In the genomic region with DNA sequence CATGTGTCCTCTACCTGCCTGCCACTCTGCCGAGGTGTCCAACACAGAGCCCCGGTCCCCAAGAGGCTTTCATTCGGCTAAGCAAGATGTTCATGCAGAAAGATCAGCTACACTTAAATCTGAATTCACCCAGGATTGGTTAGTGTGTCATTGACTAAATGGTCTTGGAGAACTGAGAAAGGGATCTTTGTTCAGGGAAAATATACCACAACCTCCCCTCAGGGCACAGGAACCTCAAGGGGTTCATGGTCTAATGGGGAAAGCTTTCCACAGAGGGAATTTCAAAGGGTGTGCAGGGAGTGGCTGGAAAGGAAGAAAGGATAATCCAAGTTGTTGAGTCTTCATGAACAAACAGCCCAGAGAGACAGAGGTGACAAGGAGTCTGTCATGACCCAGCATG, we compare ENCODE assay signal across 32 cellular contexts.
"Had no signal": no experiment of that assay in that cellular context is flagged by ENCODE, and none has a peak within 500 bp of the region (broad histone marks: within the 10 kb centered on the region; RNA-seq: fewer than 3 reads in every experiment).

No MANE protein-coding gene starts in this region.

- H3K27me3 ChIP-seq: ascending aorta, colonic mucosa had no signal

- FAIRE-seq: endometrium, endothelial cell of umbilical vein had no signal

- ATAC-seq: activated CD4-positive, alpha-beta T cell treated with anti-CD3 and anti-CD28 coated beads for 36 hours; activated naive CD4-positive, alpha-beta T cell treated with anti-CD3 and anti-CD28 coated beads, Interleukin-2, amount 50 U/mL, for 72 hours; activated T-cell treated with anti-CD3 and anti-CD28 coated beads, Interleukin-2, amount 50 U/mL, for 72 hours; esophagus mucosa; gastrocnemius medialis; heart left ventricle; T-cell had no signal

- H3K4me3 ChIP-seq: ascending aorta, breast epithelium, cardiac muscle cell, colonic mucosa, gastrocnemius medialis, heart left ventricle had no signal

- H3K36me3 ChIP-seq: ascending aorta, breast epithelium, cardiac muscle cell, colonic mucosa, gastrocnemius medialis, heart left ventricle, WERI-Rb-1 had no signal

- DNase-seq: activated B cell treated with CpG ODN at 0.5 μM for 24 hours; activated CD4-positive, alpha-beta memory T cell treated with anti-CD3 and anti-CD28 coated beads, Interleukin-2, amount 10 ng/mL, durations not matched to agents 7 days and 5 days; activated CD4-positive, alpha-beta T cell treated with anti-CD3 and anti-CD28 coated beads for 36 hours; activated CD4-positive, alpha-beta T cell treated with anti-CD3 and anti-CD28 coated beads, Interleukin-2, amount 10 ng/mL, durations not matched to agents 24 days and 14 days; activated CD4-positive, alpha-beta T cell treated with anti-CD3 and anti-CD28 coated beads, Interleukin-2, amount 50 U/mL, for 4 hours; activated CD4-positive, CD25-positive, alpha-beta regulatory T cell treated with anti-CD3 and anti-CD28 coated beads, Interleukin-2, amount 50 U/mL, for 72 hours; activated CD8-positive, alpha-beta memory T cell treated with anti-CD3 and anti-CD28 coated beads, Interleukin-2, amount 50 U/mL, for 48 hours; activated gamma-delta T cell; activated naive CD4-positive, alpha-beta T cell; activated naive CD4-positive, alpha-beta T cell treated with anti-CD3 and anti-CD28 coated beads, Interleukin-2, amount 10 ng/mL, durations not matched to agents 7 days and 5 days; activated naive CD8-positive, alpha-beta T cell treated with anti-CD3 and anti-CD28 coated beads, Interleukin-2, amount 10 ng/mL, durations not matched to agents 7 days and 5 days; activated T-cell treated with anti-CD3 and anti-CD28 coated beads for 4 hours; activated T-cell treated with anti-CD3 and anti-CD28 coated beads, Interleukin-2, amount 50 U/mL, for 24 hours; activated T-cell treated with anti-CD3 and anti-CD28 coated beads, Interleukin-2, amount 50 U/mL, for 72 hours; central memory CD4-positive, alpha-beta T cell; cerebellar nuclear complex; colonic mucosa; effector CD8-positive, alpha-beta T cell; foreskin fibroblast; gastrocnemius medialis; glutamatergic neuron; heart left ventricle; T-cell; T-helper 9 cell; WERI-Rb-1 had no signal

- H3K4me1 ChIP-seq: ascending aorta, breast epithelium, colonic mucosa, gastrocnemius medialis, heart left ventricle had no signal

- H3K9me3 ChIP-seq: ascending aorta, breast epithelium, colonic mucosa, gastrocnemius medialis, heart left ventricle had no signal

- H3K27ac ChIP-seq: ascending aorta, breast epithelium, cardiac muscle cell, colonic mucosa, gastrocnemius medialis, heart left ventricle, WERI-Rb-1 had no signal
